Comparison of ENCODE assay signal across 8 cellular contexts in genomic region chr20:57709823-57710799, GRCh38. TPM values are rescaled to one million over a fixed set of nuclear protein-coding genes. Genes with fewer than 3 reads are reported as not detected.
DNase-seq lines count a peak whose midpoint lies in the region; ATAC-seq and TF ChIP-seq lines count a peak whose summit lies in the region.

Gene PMEPA1, minus strand, starts transcription at chr20:57710015. Its CDS starts 433 bp downstream, at chr20:57709582.

- H3K9ac ChIP-seq in HUES64 (ENCODE audit: low read depth, low read length), result peak within 1 kb of the TSS; percentile 89

- peak within 1 kb of the TSS; percentile 87 to 94 (median 91) for H3K4me3 Mint-ChIP-seq in CD4-positive, alpha-beta memory T cell
- peak within 1 kb of the TSS; percentile 84 for H3K4me3 Mint-ChIP-seq in activated T-helper 2 cell treated with anti-CD3 and anti-CD28 coated beads, Interferon-gamma antibody, Interleukin-2, Interleukin-4, amounts not matched to agents 10 μg/mL and 5 μg/mL and 100 μg/mL, durations not matched to agents 14 hours and 24 hours and 36 hours (ENCODE audit: low read depth)
- peak within 1 kb of the TSS; percentile 96 to 100 (median 98) for H3K4me3 Mint-ChIP-seq in naive B cell

- peak; percentile 91 to 96 (median 92) for DNase-seq in CD4-positive, alpha-beta memory T cell
- DNase-seq in activated T-helper 2 cell treated with anti-CD3 and anti-CD28 coated beads, Interferon-gamma antibody, Interleukin-2, Interleukin-4, amounts not matched to agents 10 μg/mL and 5 μg/mL and 100 μg/mL, durations not matched to agents 14 hours and 24 hours and 36 hours (ENCODE audit: low spot score), result peak; percentile 80
- DNase-seq in fibroblast of mammary gland (ENCODE audit: low read depth), result peak; percentile 90
- peak; percentile 98 for DNase-seq in naive B cell
- peak; percentile 83 to 94 for DNase-seq in stimulated activated CD8-positive, alpha-beta memory T cell treated with anti-CD3 and anti-CD28 coated beads, Interleukin-7, amount 100 ng/mL, for 4 hours (ENCODE audit: low read depth in 2 of 2)

- POLR2A ChIA-PET in CD4-positive, alpha-beta memory T cell (lab: Charles Lee; ENCODE audit: partially characterized antibody), result interaction anchor here (1.2 to 5.1 kb wide), 11 partner anchors 8 to 318 kb away, joined by 3 to 47 read pairs (median 5); partner anchors contain the start of gene ZBP1

- WGBS in HUES64, result under 1% methylated on average over 92 of the region's 92 CpGs

- H3K4me1 Mint-ChIP-seq in CD4-positive, alpha-beta memory T cell, result peaks cover 16 to 47% (median 27%) of the 10 kb centered on the region in 4 donors
- peaks cover 14% of the 10 kb centered on the region for H3K4me1 Mint-ChIP-seq in activated T-helper 2 cell treated with anti-CD3 and anti-CD28 coated beads, Interferon-gamma antibody, Interleukin-2, Interleukin-4, amounts not matched to agents 10 μg/mL and 5 μg/mL and 100 μg/mL, durations not matched to agents 14 hours and 24 hours and 36 hours (ENCODE audit: low read depth)
- H3K4me1 Mint-ChIP-seq in naive B cell, result peaks cover 58 to 71% (median 69%) of the 10 kb centered on the region in 3 donors

- peaks cover 17% of the 10 kb centered on the region for H3K4me1 ChIP-seq in CD4-positive, alpha-beta memory T cell (ENCODE audit: insufficient read depth, low read length)
- H3K4me1 ChIP-seq in HUES64 (ENCODE audit: insufficient read depth, low read length), result peaks cover 41% of the 10 kb centered on the region

- CTCF ChIA-PET in CD4-positive, alpha-beta memory T cell (lab: Charles Lee; ENCODE audit: partially characterized antibody), result interaction anchor here (0.6 to 2.4 kb wide), 8 partner anchors 10 to 472 kb away, joined by 3 to 11 read pairs (median 4); partner anchors contain the start of gene ZBP1

- H3K27me3 ChIP-seq in CD4-positive, alpha-beta memory T cell (ENCODE audit: insufficient read depth, low read length), result no peaks in the 10 kb centered on the region
- H3K27me3 ChIP-seq in HUES64 (ENCODE audit: insufficient read depth, low read length), result peaks cover 23% of the 10 kb centered on the region

- H3K36me3 Mint-ChIP-seq in CD4-positive, alpha-beta memory T cell, result peaks cover 0 to 10% of the 10 kb centered on the region in 2 donors
- no peaks in the 10 kb centered on the region for H3K36me3 Mint-ChIP-seq in activated T-helper 2 cell treated with anti-CD3 and anti-CD28 coated beads, Interferon-gamma antibody, Interleukin-2, Interleukin-4, amounts not matched to agents 10 μg/mL and 5 μg/mL and 100 μg/mL, durations not matched to agents 14 hours and 24 hours and 36 hours (ENCODE audit: low read depth)
- H3K36me3 Mint-ChIP-seq in naive B cell, result peaks cover 0 to 7% of the 10 kb centered on the region in 2 donors

- peak within 1 kb of the TSS; percentile 81 to 87 for H3K4me3 ChIP-seq in CD4-positive, alpha-beta memory T cell (ENCODE audit: low read length in 2 of 2)
- H3K4me3 ChIP-seq in HUES64 (ENCODE audit: low read length) (peak within 1 kb of the TSS; percentile 67), fibroblast of mammary gland (ENCODE audit: control insufficient read depth, low read depth, low read length) (peak within 1 kb of the TSS; percentile 45)

- ATAC-seq in GM21381 (IDR thresholded peaks at IDR 0.05; ENCODE audit: unreplicated experiment), result peak; percentile 76
- ATAC-seq in naive B cell (ENCODE audit: low read depth in 2 of 2), result peak; percentile 72 to 79

- intact Hi-C loops in CD4-positive, alpha-beta memory T cell (cut with micrococcal nuclease), result loop anchor here (1.0 to 10.0 kb wide), 5 partner anchors 8 to 1355 kb away; partner anchors contain the start of genes FAM210B, RAB22A and RBM38
- intact Hi-C loops in activated T-helper 2 cell treated with anti-CD3 and anti-CD28 coated beads, Interferon-gamma antibody, Interleukin-2, Interleukin-4, amounts not matched to agents 10 μg/mL and 5 μg/mL and 100 μg/mL, durations not matched to agents 14 hours and 24 hours and 36 hours (cut with micrococcal nuclease), result loop anchor here (1.0 to 5.0 kb wide), 3 partner anchors 8 to 313 kb away; no protein-coding TSS in a partner anchor

- H3K36me3 ChIP-seq in CD4-positive, alpha-beta memory T cell (ENCODE audit: insufficient read depth, low read length), result no peaks in the 10 kb centered on the region
- H3K36me3 ChIP-seq in HUES64 (ENCODE audit: insufficient read depth, low read length), result 0 out of 2 replicates have a peak, but pooled peaks cover under 1% of the 10 kb centered on the region

- H3K9me3 Mint-ChIP-seq in CD4-positive, alpha-beta memory T cell, result peaks cover 0 to 3% (median 0%) of the 10 kb centered on the region in 8 donors
- no peaks in the 10 kb centered on the region for H3K9me3 Mint-ChIP-seq in activated T-helper 2 cell treated with anti-CD3 and anti-CD28 coated beads, Interferon-gamma antibody, Interleukin-2, Interleukin-4, amounts not matched to agents 10 μg/mL and 5 μg/mL and 100 μg/mL, durations not matched to agents 14 hours and 24 hours and 36 hours
- peaks cover 0 to 5% (median 0%) of the 10 kb centered on the region in 7 donors for H3K9me3 Mint-ChIP-seq in naive B cell

- H3K9me3 ChIP-seq in CD4-positive, alpha-beta memory T cell (ENCODE audit: control insufficient read depth in 1 of 2, low read length in 2 of 2), result no peaks in the 10 kb centered on the region
- H3K9me3 ChIP-seq in HUES64 (ENCODE audit: insufficient read depth, low read depth, low read length), result no peaks in the 10 kb centered on the region

- no peak for TF ChIP-seq CTCF in fibroblast of mammary gland (conservative IDR thresholded peaks at IDR 0.05; ENCODE audit: control insufficient read depth, insufficient read depth, low read depth, low read length)

- peaks cover 3 to 10% of the 10 kb centered on the region in 2 donors for H3K27me3 Mint-ChIP-seq in CD4-positive, alpha-beta memory T cell
- H3K27me3 Mint-ChIP-seq in activated T-helper 2 cell treated with anti-CD3 and anti-CD28 coated beads, Interferon-gamma antibody, Interleukin-2, Interleukin-4, amounts not matched to agents 10 μg/mL and 5 μg/mL and 100 μg/mL, durations not matched to agents 14 hours and 24 hours and 36 hours (ENCODE audit: low read depth), result peaks cover 53% of the 10 kb centered on the region
- H3K27me3 Mint-ChIP-seq in naive B cell, result no peaks in the 10 kb centered on the region

- peak within 1 kb of the TSS; percentile 92 to 98 (median 96) for H3K27ac Mint-ChIP-seq in CD4-positive, alpha-beta memory T cell
- H3K27ac Mint-ChIP-seq in activated T-helper 2 cell treated with anti-CD3 and anti-CD28 coated beads, Interferon-gamma antibody, Interleukin-2, Interleukin-4, amounts not matched to agents 10 μg/mL and 5 μg/mL and 100 μg/mL, durations not matched to agents 14 hours and 24 hours and 36 hours, result peak within 1 kb of the TSS; percentile 57
- peak within 1 kb of the TSS; percentile 98 to 100 (median 100) for H3K27ac Mint-ChIP-seq in naive B cell

- peak within 1 kb of the TSS; percentile 67 for H3K27ac ChIP-seq in CD4-positive, alpha-beta memory T cell (ENCODE audit: low read depth, low read length)
- peak within 1 kb of the TSS; percentile 91 for H3K27ac ChIP-seq in HUES64 (ENCODE audit: low read depth, low read length)

TF ChIP-seq in PFSK-1, 5 proteins besides CTCF, POLR2A, EP300 and RAD21:
- TF ChIP-seq FOXP2 (optimal IDR thresholded peaks at IDR 0.05; ENCODE audit: borderline replicate concordance, extremely low read depth, extremely low read length, insufficient read depth) (peak; percentile 84), REST (IDR thresholded peaks at IDR 0.05; ENCODE audit: insufficient read depth in 1 of 2, low read depth in 2 of 2, low read length in 2 of 2) (0 out of 4 replicates have a peak, but pooled peaks of 1 of the 2 experiments have one; percentile 8), TAF1 (IDR thresholded peaks at IDR 0.05; ENCODE audit: borderline replicate concordance, insufficient read depth, low read length) (no peak)

RNA-seq across cellular contexts. Expression of gene PMEPA1, which starts in this region (rescaled TPM):
- 1 to 10 TPM; 8.1 to 8.9 TPM for total RNA-seq in CD4-positive, alpha-beta memory T cell
- 1 to 10 TPM; 1.2 to 2.9 TPM for polyA plus RNA-seq in CD4-positive, alpha-beta memory T cell
- polyA plus RNA-seq in HUES64 (2013, experiment 1 of 2), result 14.8 TPM
- polyA plus RNA-seq in HUES64 (2013, experiment 2 of 2), result 16.9 TPM
- polyA plus RNA-seq in PFSK-1 (2012; ENCODE audit: insufficient read length, low read depth), result 37.2 TPM
- total RNA-seq in activated T-helper 2 cell treated with anti-CD3 and anti-CD28 coated beads, Interferon-gamma antibody, Interleukin-2, Interleukin-4, amounts not matched to agents 10 μg/mL and 5 μg/mL and 100 μg/mL, durations not matched to agents 14 hours and 24 hours and 36 hours, result 0.99 and 1.1 TPM in 2 replicates
- 10 to 100 TPM in 5 of 6 donors, 1 to 10 TPM in 1; 7.6 to 18.7 (median 12.5) TPM for polyA plus RNA-seq in naive B cell (ENCODE audit: low read depth in 6 of 6)

Comparison
In these comparisons a context has a peak if more than half of its experiments do, and no peak if none do; other contexts are left out.
1. Peak in every context shown above with its lines: DNase-seq, ATAC-seq, H3K4me3 ChIP-seq and H3K27ac ChIP-seq.